1 cellular context compared by ENCODE assay signal in the genomic region with DNA sequence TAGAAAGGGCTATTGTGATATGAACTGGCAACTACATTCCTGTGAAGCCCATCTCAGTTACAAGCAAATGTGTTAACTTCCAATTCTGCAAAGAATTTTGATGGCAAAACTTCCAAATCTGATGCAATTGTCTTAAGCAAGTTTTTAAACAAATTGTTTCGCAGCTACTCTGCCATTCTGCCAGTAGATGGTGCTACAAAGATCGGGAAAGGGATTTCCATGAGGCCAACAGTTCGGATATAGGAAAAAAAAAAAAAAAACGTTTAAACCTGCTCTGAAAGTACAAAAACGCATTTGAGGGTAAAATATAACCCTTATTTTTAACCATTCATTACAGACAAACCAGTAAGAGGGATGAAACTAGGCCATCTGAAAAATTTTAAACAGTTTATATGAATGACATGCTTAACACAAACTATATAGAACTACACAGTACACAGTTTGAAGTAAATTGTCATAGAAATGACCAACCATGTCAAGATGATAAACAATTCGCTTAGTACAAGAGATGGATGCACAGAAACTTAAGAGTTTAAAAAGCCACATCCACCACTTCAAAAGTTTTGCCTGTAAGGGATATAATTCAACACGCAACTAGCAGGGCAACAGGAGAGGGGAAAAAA.
TF ChIP-seq lines count a peak whose summit lies in the region.

No MANE protein-coding gene starts in this region.

TF ChIP-seq in GM12878, 131 proteins besides CTCF, POLR2A, EP300 and RAD21 (continued from another document):
- TF ChIP-seq, protein P1, sequence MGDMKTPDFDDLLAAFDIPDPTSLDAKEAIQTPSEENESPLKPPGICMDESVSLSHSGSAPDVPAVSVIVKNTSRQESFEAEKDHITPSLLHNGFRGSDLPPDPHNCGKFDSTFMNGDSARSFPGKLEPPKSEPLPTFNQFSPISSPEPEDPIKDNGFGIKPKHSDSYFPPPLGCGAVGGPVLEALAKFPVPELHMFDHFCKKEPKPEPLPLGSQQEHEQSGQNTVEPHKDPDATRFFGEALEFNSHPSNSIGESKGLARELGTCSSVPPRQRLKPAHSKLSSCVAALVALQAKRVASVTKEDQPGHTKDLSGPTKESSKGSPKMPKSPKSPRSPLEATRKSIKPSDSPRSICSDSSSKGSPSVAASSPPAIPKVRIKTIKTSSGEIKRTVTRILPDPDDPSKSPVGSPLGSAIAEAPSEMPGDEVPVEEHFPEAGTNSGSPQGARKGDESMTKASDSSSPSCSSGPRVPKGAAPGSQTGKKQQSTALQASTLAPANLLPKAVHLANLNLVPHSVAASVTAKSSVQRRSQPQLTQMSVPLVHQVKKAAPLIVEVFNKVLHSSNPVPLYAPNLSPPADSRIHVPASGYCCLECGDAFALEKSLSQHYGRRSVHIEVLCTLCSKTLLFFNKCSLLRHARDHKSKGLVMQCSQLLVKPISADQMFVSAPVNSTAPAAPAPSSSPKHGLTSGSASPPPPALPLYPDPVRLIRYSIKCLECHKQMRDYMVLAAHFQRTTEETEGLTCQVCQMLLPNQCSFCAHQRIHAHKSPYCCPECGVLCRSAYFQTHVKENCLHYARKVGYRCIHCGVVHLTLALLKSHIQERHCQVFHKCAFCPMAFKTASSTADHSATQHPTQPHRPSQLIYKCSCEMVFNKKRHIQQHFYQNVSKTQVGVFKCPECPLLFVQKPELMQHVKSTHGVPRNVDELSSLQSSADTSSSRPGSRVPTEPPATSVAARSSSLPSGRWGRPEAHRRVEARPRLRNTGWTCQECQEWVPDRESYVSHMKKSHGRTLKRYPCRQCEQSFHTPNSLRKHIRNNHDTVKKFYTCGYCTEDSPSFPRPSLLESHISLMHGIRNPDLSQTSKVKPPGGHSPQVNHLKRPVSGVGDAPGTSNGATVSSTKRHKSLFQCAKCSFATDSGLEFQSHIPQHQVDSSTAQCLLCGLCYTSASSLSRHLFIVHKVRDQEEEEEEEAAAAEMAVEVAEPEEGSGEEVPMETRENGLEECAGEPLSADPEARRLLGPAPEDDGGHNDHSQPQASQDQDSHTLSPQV (IDR thresholded peaks at IDR 0.05), result no peak
- TF ChIP-seq BACH1 (IDR thresholded peaks at IDR 0.05; ENCODE audit: borderline replicate concordance) (no peak), RB1 (IDR thresholded peaks at IDR 0.05; ENCODE audit: borderline replicate concordance) (no peak), POLR2AphosphoS5 (IDR thresholded peaks at IDR 0.05; ENCODE audit: low read length) (no peak), IRF4 (IDR thresholded peaks at IDR 0.05; ENCODE audit: low read depth, low read length) (no peak), BHLHE40 (IDR thresholded peaks at IDR 0.05; ENCODE audit: borderline replicate concordance in 1 of 2, low read depth in 2 of 2, low read length in 1 of 2) (no peak), SMAD5 (IDR thresholded peaks at IDR 0.05; ENCODE audit: low read depth) (no peak), ZNF622 (IDR thresholded peaks at IDR 0.05) (no peak), SIX5 (IDR thresholded peaks at IDR 0.05; ENCODE audit: low read depth, low read length, severe bottlenecking) (no peak), JUNB (IDR thresholded peaks at IDR 0.05) (no peak), RELA (IDR thresholded peaks at IDR 0.05; ENCODE audit: borderline replicate concordance, partially characterized antibody) (no peak), CHD4 (IDR thresholded peaks at IDR 0.05) (no peak), ZNF274 (IDR thresholded peaks at IDR 0.05; ENCODE audit: insufficient read depth, insufficient read length) (no peak), BCL11A (IDR thresholded peaks at IDR 0.05; ENCODE audit: low read depth, low read length) (no peak)
- TF ChIP-seq, protein P2, sequence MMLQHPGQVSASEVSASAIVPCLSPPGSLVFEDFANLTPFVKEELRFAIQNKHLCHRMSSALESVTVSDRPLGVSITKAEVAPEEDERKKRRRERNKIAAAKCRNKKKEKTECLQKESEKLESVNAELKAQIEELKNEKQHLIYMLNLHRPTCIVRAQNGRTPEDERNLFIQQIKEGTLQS (IDR thresholded peaks at IDR 0.05; ENCODE audit: borderline replicate concordance, extremely low read depth, low read depth, low read length), result no peak
- TF ChIP-seq, protein P3, sequence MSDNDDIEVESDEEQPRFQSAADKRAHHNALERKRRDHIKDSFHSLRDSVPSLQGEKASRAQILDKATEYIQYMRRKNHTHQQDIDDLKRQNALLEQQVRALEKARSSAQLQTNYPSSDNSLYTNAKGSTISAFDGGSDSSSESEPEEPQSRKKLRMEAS (IDR thresholded peaks at IDR 0.05; ENCODE audit: low read depth, low read length), result no peak
- TF ChIP-seq, protein P4, sequence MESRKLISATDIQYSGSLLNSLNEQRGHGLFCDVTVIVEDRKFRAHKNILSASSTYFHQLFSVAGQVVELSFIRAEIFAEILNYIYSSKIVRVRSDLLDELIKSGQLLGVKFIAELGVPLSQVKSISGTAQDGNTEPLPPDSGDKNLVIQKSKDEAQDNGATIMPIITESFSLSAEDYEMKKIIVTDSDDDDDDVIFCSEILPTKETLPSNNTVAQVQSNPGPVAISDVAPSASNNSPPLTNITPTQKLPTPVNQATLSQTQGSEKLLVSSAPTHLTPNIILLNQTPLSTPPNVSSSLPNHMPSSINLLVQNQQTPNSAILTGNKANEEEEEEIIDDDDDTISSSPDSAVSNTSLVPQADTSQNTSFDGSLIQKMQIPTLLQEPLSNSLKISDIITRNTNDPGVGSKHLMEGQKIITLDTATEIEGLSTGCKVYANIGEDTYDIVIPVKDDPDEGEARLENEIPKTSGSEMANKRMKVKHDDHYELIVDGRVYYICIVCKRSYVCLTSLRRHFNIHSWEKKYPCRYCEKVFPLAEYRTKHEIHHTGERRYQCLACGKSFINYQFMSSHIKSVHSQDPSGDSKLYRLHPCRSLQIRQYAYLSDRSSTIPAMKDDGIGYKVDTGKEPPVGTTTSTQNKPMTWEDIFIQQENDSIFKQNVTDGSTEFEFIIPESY (IDR thresholded peaks at IDR 0.05), result no peak
